ENCODE assay signal across 16 cellular contexts in the genomic region with DNA sequence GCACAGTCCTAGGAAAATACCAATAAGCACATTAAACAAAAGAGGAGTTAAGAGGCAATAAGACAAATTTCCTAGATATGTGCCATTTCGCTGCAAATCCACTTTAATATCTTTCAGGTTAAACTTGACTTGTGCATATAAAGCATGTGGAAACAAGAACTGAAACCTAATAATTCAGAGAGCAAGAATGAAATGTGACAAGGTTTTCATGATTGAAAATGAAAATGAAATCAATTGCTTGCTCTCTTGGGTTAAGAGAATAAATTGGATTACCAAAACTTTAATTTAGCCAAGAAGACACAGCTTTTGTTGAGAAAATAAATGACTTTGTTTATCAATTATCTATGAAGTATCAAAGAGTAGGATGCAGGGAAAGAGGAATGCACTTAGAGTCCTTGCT.
A peak's percentile ranks its signal among the peaks of the same experiment; 100 is the strongest.
DNase-seq lines count a peak whose midpoint lies in the region; ATAC-seq, FAIRE-seq and TF ChIP-seq lines count a peak whose summit lies in the region.
"Had no signal": no experiment of that assay in that cellular context is flagged by ENCODE, and none has a peak within 500 bp of the region (broad histone marks: within the 10 kb centered on the region; RNA-seq: fewer than 3 reads in every experiment).

No MANE protein-coding gene starts in this region.

- in situ Hi-C loops in GM13977 (cut with MboI; ENCODE audit: low pct_unique_long_range_greater_than_20kb, low sequenced_read_pairs, unreplicated experiment): no loop called here

- POLR2A ChIA-PET in CD8-positive, alpha-beta T cell (lab: Charles Lee): no interaction called here

- H3K4me1 ChIP-seq in CD8-positive, alpha-beta T cell (ENCODE audit: insufficient read depth, low read length): no peaks in the 10 kb centered on the region
- no peaks in the 10 kb centered on the region for H3K4me1 ChIP-seq in small intestine (ENCODE audit: control insufficient read depth in 2 of 2, insufficient read depth in 1 of 2, low read depth in 1 of 2, low read length in 1 of 2)
- H3K4me1 ChIP-seq: tibial artery had no signal

- no peaks in the 10 kb centered on the region for H3K36me3 Mint-ChIP-seq in CD8-positive, alpha-beta T cell

- DNase-seq in GM13977 (ENCODE audit: low spot score) (peak; percentile 9), foreskin fibroblast (no peak), D341Med (ENCODE audit: low spot score) (no peak), small intestine (no peak)
- no peak for DNase-seq in CD8-positive, alpha-beta T cell
- DNase-seq: activated CD8-positive, alpha-beta T cell treated with anti-CD3 and anti-CD28 coated beads for 36 hours; activated naive CD8-positive, alpha-beta T cell treated with anti-CD3 and anti-CD28 coated beads, Interleukin-2, amount 50 U/mL, for 24 hours; effector memory CD8-positive, alpha-beta T cell; mesendoderm; NCI-H1436 treated with DMSO at 0.1 percent for 48 hours; tibial artery had no signal

- no peak for FAIRE-seq in small intestine (lab: Jason Lieb, UNC)

- H3K4me3 Mint-ChIP-seq in CD8-positive, alpha-beta T cell: no peak overlapping the region
- H3K4me3 Mint-ChIP-seq: activated CD8-positive, alpha-beta T cell treated with anti-CD3 and anti-CD28 coated beads for 36 hours; activated naive CD8-positive, alpha-beta T cell treated with anti-CD3 and anti-CD28 coated beads, Interleukin-2, amount 50 U/mL, for 24 hours; effector memory CD8-positive, alpha-beta T cell; T-helper 1 cell treated with Interleukin-12 subunit alpha and Interleukin-12 subunit beta and Interleukin-4 antibody, amounts not matched to agents 30 μg/mL and 1 μg/mL, for 36 hours had no signal

- CTCF ChIA-PET in CD8-positive, alpha-beta T cell (lab: Charles Lee): no interaction called here

- TF ChIP-seq CTCF in GM13977 (IDR thresholded peaks at IDR 0.05; ENCODE audit: extremely low read depth, insufficient read depth, missing control alignments) (no peak), foreskin fibroblast (IDR thresholded peaks at IDR 0.05; ENCODE audit: low read depth, low read length) (no peak)
- TF ChIP-seq CTCF in CD8-positive, alpha-beta T cell (IDR thresholded peaks at IDR 0.05): no peak

- no peak overlapping the region for H3K27ac ChIP-seq in CD8-positive, alpha-beta T cell (ENCODE audit: low read depth, low read length)
- no peak overlapping the region for H3K27ac ChIP-seq in small intestine (ENCODE audit: low read depth in 1 of 2, low read length in 1 of 2)
- H3K27ac ChIP-seq: hepatocyte, tibial artery had no signal

- 65 to 79% (median 78%) methylated on average over 1 of the region's 1 CpG for WGBS in small intestine, 3 donors

- H3K27me3 ChIP-seq in CD8-positive, alpha-beta T cell (ENCODE audit: insufficient read depth, low read length): no peaks in the 10 kb centered on the region
- no peaks in the 10 kb centered on the region for H3K27me3 ChIP-seq in small intestine (ENCODE audit: control insufficient read depth in 2 of 2, insufficient read depth in 2 of 2, low read length in 2 of 2)
- H3K27me3 ChIP-seq: hepatocyte, tibial artery had no signal

- peaks cover 2% of the 10 kb centered on the region for H3K27me3 Mint-ChIP-seq in CD8-positive, alpha-beta T cell (ENCODE audit: low read depth)
- H3K27me3 Mint-ChIP-seq: activated naive CD8-positive, alpha-beta T cell treated with anti-CD3 and anti-CD28 coated beads, Interleukin-2, amount 50 U/mL, for 24 hours; effector memory CD8-positive, alpha-beta T cell had no signal

- peak; percentile 91 for ATAC-seq in GM19455 (IDR thresholded peaks at IDR 0.05; ENCODE audit: unreplicated experiment)
- peak; percentile 87 for ATAC-seq in HG02852 (IDR thresholded peaks at IDR 0.05; ENCODE audit: unreplicated experiment)
- ATAC-seq in HG03469 (IDR thresholded peaks at IDR 0.05; ENCODE audit: unreplicated experiment): peak; percentile 93
- no peak for ATAC-seq in CD8-positive, alpha-beta T cell
- ATAC-seq: activated CD8-positive, alpha-beta T cell treated with anti-CD3 and anti-CD28 coated beads for 36 hours; activated naive CD8-positive, alpha-beta T cell treated with anti-CD3 and anti-CD28 coated beads, Interleukin-2, amount 50 U/mL, for 24 hours; effector memory CD8-positive, alpha-beta T cell had no signal

- no peak overlapping the region for H3K27ac Mint-ChIP-seq in CD8-positive, alpha-beta T cell
- H3K27ac Mint-ChIP-seq: activated CD8-positive, alpha-beta T cell treated with anti-CD3 and anti-CD28 coated beads for 36 hours; activated naive CD8-positive, alpha-beta T cell treated with anti-CD3 and anti-CD28 coated beads, Interleukin-2, amount 50 U/mL, for 24 hours; effector memory CD8-positive, alpha-beta T cell; T-helper 1 cell treated with Interleukin-12 subunit alpha and Interleukin-12 subunit beta and Interleukin-4 antibody, amounts not matched to agents 30 μg/mL and 1 μg/mL, for 36 hours had no signal

- no peaks in the 10 kb centered on the region for H3K36me3 ChIP-seq in CD8-positive, alpha-beta T cell (ENCODE audit: insufficient read depth, low read length)
- H3K36me3 ChIP-seq in small intestine (ENCODE audit: control insufficient read depth in 2 of 2, insufficient read depth in 2 of 2, low read length in 2 of 2): no peaks in the 10 kb centered on the region
- H3K36me3 ChIP-seq: tibial artery had no signal

- no peaks in the 10 kb centered on the region for H3K9me3 Mint-ChIP-seq in CD8-positive, alpha-beta T cell
- H3K9me3 Mint-ChIP-seq: activated naive CD8-positive, alpha-beta T cell treated with anti-CD3 and anti-CD28 coated beads, Interleukin-2, amount 50 U/mL, for 24 hours; T-helper 1 cell treated with Interleukin-12 subunit alpha and Interleukin-12 subunit beta and Interleukin-4 antibody, amounts not matched to agents 30 μg/mL and 1 μg/mL, for 36 hours had no signal

- no peaks in the 10 kb centered on the region for H3K9me3 ChIP-seq in CD8-positive, alpha-beta T cell (ENCODE audit: low read length)
- H3K9me3 ChIP-seq in small intestine (ENCODE audit: control insufficient read depth, low read depth): no peaks in the 10 kb centered on the region
- H3K9me3 ChIP-seq: tibial artery had no signal

- no peaks in the 10 kb centered on the region for H3K4me1 Mint-ChIP-seq in CD8-positive, alpha-beta T cell (ENCODE audit: low read depth)
- H3K4me1 Mint-ChIP-seq: activated naive CD8-positive, alpha-beta T cell treated with anti-CD3 and anti-CD28 coated beads, Interleukin-2, amount 50 U/mL, for 24 hours had no signal

- H3K4me3 ChIP-seq in CD8-positive, alpha-beta T cell (ENCODE audit: low read depth, low read length): no peak overlapping the region
- H3K4me3 ChIP-seq in foreskin fibroblast (ENCODE audit: low read depth in 1 of 2, low read length in 2 of 2) (no peak overlapping the region), small intestine (ENCODE audit: low read depth in 1 of 2, low read length in 2 of 2) (no peak overlapping the region)
- H3K4me3 ChIP-seq: hepatocyte, tibial artery had no signal

- intact Hi-C loops in CD8-positive, alpha-beta T cell (cut with DNase I, micrococcal nuclease): no loop called here
